Comparison of ENCODE assay signal across 27 cellular contexts in genomic region chr3:73855792-73856191, GRCh38.
"Had no signal": no experiment of that assay in that cellular context is flagged by ENCODE, and none has a peak within 500 bp of the region (broad histone marks: within the 10 kb centered on the region; RNA-seq: fewer than 3 reads in every experiment).

No MANE protein-coding gene starts in this region.

- H3K4me3 ChIP-seq: ascending aorta, breast epithelium, cardiac muscle cell, colonic mucosa, dorsolateral prefrontal cortex, esophagus muscularis mucosa, gastroesophageal sphincter had no signal

- H3K27me3 ChIP-seq: ascending aorta, breast epithelium, cardiac muscle cell, colonic mucosa, dorsolateral prefrontal cortex, esophagus muscularis mucosa, gastroesophageal sphincter had no signal

- H3K36me3 ChIP-seq: ascending aorta, breast epithelium, cardiac muscle cell, colonic mucosa, esophagus muscularis mucosa, gastroesophageal sphincter had no signal

- DNase-seq: activated CD4-positive, alpha-beta memory T cell treated with anti-CD3 and anti-CD28 coated beads, Interleukin-2, amount 10 ng/mL, durations not matched to agents 7 days and 5 days; activated CD4-positive, alpha-beta T cell treated with anti-CD3 and anti-CD28 coated beads for 1 hour; activated CD4-positive, alpha-beta T cell treated with anti-CD3 and anti-CD28 coated beads for 4 hours; activated CD4-positive, alpha-beta T cell treated with anti-CD3 and anti-CD28 coated beads, Interleukin-2, amount 10 ng/mL, durations not matched to agents 7 days and 5 days; activated CD4-positive, alpha-beta T cell treated with anti-CD3 and anti-CD28 coated beads, Interleukin-2, amount 50 U/mL, for 4 hours; activated CD8-positive, alpha-beta memory T cell treated with anti-CD3 and anti-CD28 coated beads, Interleukin-2, amount 50 U/mL, for 48 hours; activated gamma-delta T cell; activated naive CD4-positive, alpha-beta T cell; activated naive CD4-positive, alpha-beta T cell treated with anti-CD3 and anti-CD28 coated beads, Interleukin-2, amount 10 ng/mL, durations not matched to agents 7 days and 5 days; activated naive CD8-positive, alpha-beta T cell treated with anti-CD3 and anti-CD28 coated beads, Interleukin-2, amount 10 ng/mL, durations not matched to agents 7 days and 5 days; activated T-cell treated with anti-CD3 and anti-CD28 coated beads for 4 hours; activated T-cell treated with anti-CD3 and anti-CD28 coated beads, Interleukin-2, amount 50 U/mL, for 24 hours; activated T-cell treated with anti-CD3 and anti-CD28 coated beads, Interleukin-2, amount 50 U/mL, for 72 hours; central memory CD4-positive, alpha-beta T cell; cerebellar nuclear complex; colonic mucosa; dorsolateral prefrontal cortex; effector memory CD4-positive, alpha-beta T cell; endodermal cell; erythroblast; T-helper 2 cell had no signal

- H3K4me1 ChIP-seq: ascending aorta, breast epithelium, colonic mucosa, esophagus muscularis mucosa, gastroesophageal sphincter had no signal

- H3K27ac ChIP-seq: ascending aorta, breast epithelium, cardiac muscle cell, colonic mucosa, dorsolateral prefrontal cortex, esophagus muscularis mucosa, gastroesophageal sphincter had no signal

- ATAC-seq: activated naive CD4-positive, alpha-beta T cell treated with anti-CD3 and anti-CD28 coated beads, Interleukin-2, amount 50 U/mL, for 72 hours; activated T-cell treated with anti-CD3 and anti-CD28 coated beads, Interleukin-2, amount 50 U/mL, for 72 hours; gastroesophageal sphincter had no signal

- H3K9me3 ChIP-seq: ascending aorta, breast epithelium, colonic mucosa, esophagus muscularis mucosa, gastroesophageal sphincter had no signal
